Comparison of ENCODE assay signal across 14 cellular contexts in genomic region chr5:53261245-53261644, GRCh38.
"Had no signal": no experiment of that assay in that cellular context is flagged by ENCODE, and none has a peak within 500 bp of the region (broad histone marks: within the 10 kb centered on the region; RNA-seq: fewer than 3 reads in every experiment).

No MANE protein-coding gene starts in this region.

- H3K4me3 ChIP-seq: left lung, pancreas, upper lobe of left lung had no signal

- H3K27me3 ChIP-seq: left lung, pancreas, upper lobe of left lung had no signal

- H3K36me3 ChIP-seq: left lung, pancreas, upper lobe of left lung, WERI-Rb-1 had no signal

- ATAC-seq: left lung, pancreas, T-cell had no signal

- DNase-seq: activated CD4-positive, alpha-beta T cell treated with anti-CD3 and anti-CD28 coated beads for 4 hours; activated naive CD4-positive, alpha-beta T cell treated with anti-CD3 and anti-CD28 coated beads for 36 hours; central memory CD4-positive, alpha-beta T cell; cortex of kidney; effector CD8-positive, alpha-beta T cell; head of caudate nucleus; left lung; mesendoderm; pancreas; stimulated activated CD4-positive, alpha-beta T cell treated with anti-CD3 and anti-CD28 coated beads, Interleukin-4, amount 100 ng/mL, for 1 hour; stimulated activated CD8-positive, alpha-beta memory T cell treated with anti-CD3 and anti-CD28 coated beads, Interleukin-4, amount 100 ng/mL, for 48 hours; T-cell; upper lobe of left lung; WERI-Rb-1 had no signal

- H3K4me1 ChIP-seq: left lung, pancreas, upper lobe of left lung had no signal

- H3K9me3 ChIP-seq: left lung, pancreas, upper lobe of left lung had no signal
